ENCODE assay signal across 8 cellular contexts in genomic region chr5:59007460-59008063, GRCh38.
A peak's percentile ranks its signal among the peaks of the same experiment; 100 is the strongest.
DNase-seq lines count a peak whose midpoint lies in the region; ATAC-seq and TF ChIP-seq lines count a peak whose summit lies in the region.

No MANE protein-coding gene starts in this region.

- in situ Hi-C loops in GM13977 (cut with MboI; ENCODE audit: low pct_unique_long_range_greater_than_20kb, low sequenced_read_pairs, unreplicated experiment): loop anchor here (25.0 kb wide), 1 partner anchor 120 kb away; no protein-coding TSS in a partner anchor

- H3K27me3 ChIP-seq in A673 (replicated peaks; ENCODE audit: insufficient read depth, low read depth, low read length, poor library complexity) (no peaks in the 10 kb centered on the region), RWPE2 (ENCODE audit: insufficient read depth, poor library complexity, severe bottlenecking) (no peaks in the 10 kb centered on the region), vagina (no peaks in the 10 kb centered on the region)

- CTCF ChIA-PET in A673 (lab: Charles Lee): no interaction called here

- TF ChIP-seq CTCF in A673 (conservative IDR thresholded peaks at IDR 0.05; ENCODE audit: low read depth, low read length) (peak; percentile 73), GM13977 (IDR thresholded peaks at IDR 0.05; ENCODE audit: extremely low read depth, insufficient read depth, missing control alignments) (peak; percentile 46), RWPE2 (IDR thresholded peaks at IDR 0.05; ENCODE audit: poor library complexity, severe bottlenecking) (peak; percentile 85), vagina (IDR thresholded peaks at IDR 0.05) (peak in 2 of 3 experiments; percentile 20 to 40)

- POLR2A ChIA-PET in A673 (lab: Charles Lee; ENCODE audit: low non-redundant PET): no interaction called here

- H3K27ac ChIP-seq in A673 (ENCODE audit: low read depth, low read length, poor library complexity, severe bottlenecking): no peak overlapping the region
- H3K27ac ChIP-seq in RWPE2 (ENCODE audit: poor library complexity, severe bottlenecking): no peak overlapping the region
- H3K27ac ChIP-seq in vagina: no peak overlapping the region

- TF ChIP-seq POLR2A in vagina (IDR thresholded peaks at IDR 0.05): no peak

- no peak overlapping the region for H3K4me3 ChIP-seq in A673 (ENCODE audit: low read depth, low read length, poor library complexity, severe bottlenecking)
- H3K4me3 ChIP-seq in RWPE2 (ENCODE audit: severe bottlenecking): no peak overlapping the region
- H3K4me3 ChIP-seq in vagina: no peak overlapping the region

- no peaks in the 10 kb centered on the region for H3K4me1 ChIP-seq in A673 (ENCODE audit: insufficient read depth, low read length, poor library complexity, severe bottlenecking)
- H3K4me1 ChIP-seq in RWPE2 (ENCODE audit: insufficient read depth, poor library complexity, severe bottlenecking): no peaks in the 10 kb centered on the region
- peaks cover under 1% of the 10 kb centered on the region for H3K4me1 ChIP-seq in vagina

- H3K36me3 ChIP-seq in A673 (ENCODE audit: insufficient read depth, low read length, poor library complexity, severe bottlenecking): no peaks in the 10 kb centered on the region
- no peaks in the 10 kb centered on the region for H3K36me3 ChIP-seq in RWPE2 (ENCODE audit: low read depth)
- no peaks in the 10 kb centered on the region for H3K36me3 ChIP-seq in vagina

- no TSS peak for BruUV-seq in A673 (replicated peaks; lab: Mats Ljungman, UMichigan)

- peak; percentile 56 for DNase-seq in A673 (ENCODE audit: low spot score)
- peak; percentile 23 for DNase-seq in GM13977 (ENCODE audit: low spot score)
- DNase-seq in RWPE2 (ENCODE audit: low spot score): no peak
- DNase-seq in globus pallidus (ENCODE audit: low spot score): peak; percentile 38
- no peak for DNase-seq in vagina (ENCODE audit: extremely low spot score in 2 of 2)
- DNase-seq in KG1 (lab: John Stamatoyannopoulos, UW): no peak

- 0 out of 3 replicates have a peak, but pooled peaks have one; percentile 29 for ATAC-seq in RWPE2 (ENCODE audit: low read depth)
- no peak for ATAC-seq in HG03521 (IDR thresholded peaks at IDR 0.05; ENCODE audit: unreplicated experiment)
- no peak for ATAC-seq in GM21528 (IDR thresholded peaks at IDR 0.05; ENCODE audit: low FRiP score, unreplicated experiment)

- H3K9me3 ChIP-seq in A673 (ENCODE audit: low read depth, low read length, poor library complexity, severe bottlenecking) (no peaks in the 10 kb centered on the region), RWPE2 (ENCODE audit: severe bottlenecking) (no peaks in the 10 kb centered on the region), vagina (no peaks in the 10 kb centered on the region)

- intact Hi-C loops in A673 (cut with micrococcal nuclease; ENCODE audit: unreplicated experiment) (loop anchor here (1.0 to 10.0 kb wide), 2 partner anchors 116 to 533 kb away; no protein-coding TSS in a partner anchor), vagina (cut with DNase I) (loop anchor here (2.0 kb wide), 1 partner anchor 121 kb away; no protein-coding TSS in a partner anchor)

Comparison
In these comparisons a context has a peak if more than half of its experiments do, and no peak if none do; other contexts are left out.
1. DNase-seq: peak in A673 (single experiment), GM13977 (single experiment) and globus pallidus (single experiment); none in RWPE2 (single experiment), vagina (0 of 2) and KG1 (single experiment).
2. CTCF ChIP-seq: peak in every context shown above with its lines; median percentile 85 in RWPE2; 73 in A673; 46 in GM13977; 30 in vagina.